8 cellular contexts compared by ENCODE assay signal in genomic region chrX:49100704-49101628, GRCh38. TPM values are rescaled to one million over a fixed set of nuclear protein-coding genes. Genes with fewer than 3 reads are reported as not detected.
DNase-seq lines count a peak whose midpoint lies in the region; ATAC-seq, FAIRE-seq and TF ChIP-seq lines count a peak whose summit lies in the region.

No MANE protein-coding gene starts in this region.

- no peaks in the 10 kb centered on the region for H3K27me3 ChIP-seq in adrenal gland
- no peaks in the 10 kb centered on the region for H3K27me3 ChIP-seq in upper lobe of left lung

- ATAC-seq in HG02840 (IDR thresholded peaks at IDR 0.05; ENCODE audit: low FRiP score, unreplicated experiment) (peak; percentile 95), left cardiac atrium (peak; percentile 98 to 99), upper lobe of left lung (ENCODE audit: low FRiP score in 2 of 2) (peak; percentile 96 to 99)

- H3K4me3 ChIP-seq in adrenal gland (peak overlapping the region in 3 of 4 donors; percentile 2 to 62 (median 34)), upper lobe of left lung (peak overlapping the region; percentile 36 to 68 (median 62))

- TF ChIP-seq EP300 in upper lobe of left lung (IDR thresholded peaks at IDR 0.05), result no peak

- H3K9me3 ChIP-seq in adrenal gland (replicated peaks in 1 of 3) (no peaks in the 10 kb centered on the region), upper lobe of left lung (peaks cover 0 to 4% (median 0%) of the 10 kb centered on the region in 4 donors)

- H3K36me3 ChIP-seq in adrenal gland (replicated peaks in 1 of 2) (no peaks in the 10 kb centered on the region), upper lobe of left lung (no peaks in the 10 kb centered on the region)

- intact Hi-C loops in adrenal gland (cut with DNase I), result no loop called here
- intact Hi-C loops in left cardiac atrium (cut with DNase I), result no loop called here
- intact Hi-C loops in posterior cingulate gyrus (cut with DNase I), result no loop called here

- DNase-seq in GM12892 (ENCODE audit: insufficient read length), result peak; percentile 90
- DNase-seq in NCI-H1436 (lab: John Stamatoyannopoulos, UW), result peak; percentile 86
- peak; percentile 93 for DNase-seq in SW480 (ENCODE audit: low spot score)
- DNase-seq in adrenal gland, result peak; percentile 87 to 97 (median 92)
- peak; percentile 92 for DNase-seq in left cardiac atrium
- DNase-seq in posterior cingulate gyrus, result peak; percentile 87 to 98 (median 88)
- peak; percentile 90 to 95 for DNase-seq in upper lobe of left lung

- TF ChIP-seq CTCF in adrenal gland (IDR thresholded peaks at IDR 0.05), result no peak
- peak in 1 of 6 experiments; percentile 9 for TF ChIP-seq CTCF in upper lobe of left lung (IDR thresholded peaks at IDR 0.05)

- 0 to 52% (median 19%) methylated on average over 11 to 74 of the region's 74 CpGs for WGBS in adrenal gland, 4 donors
- 49% methylated on average over 43 of the region's 74 CpGs; no CpG with 5 or more reads in 1 of the 2 donors for WGBS in upper lobe of left lung, 2 donors

- H3K27ac ChIP-seq in adrenal gland, result peak overlapping the region; percentile 9 to 91 (median 70)
- H3K27ac ChIP-seq in upper lobe of left lung, result peak overlapping the region; percentile 74 to 81 (median 80)

- H3K4me1 ChIP-seq in adrenal gland (replicated peaks in 1 of 2) (no peaks in the 10 kb centered on the region), upper lobe of left lung (peaks cover 0 to 2% (median 0%) of the 10 kb centered on the region in 4 donors)

- peak; percentile 92 for FAIRE-seq in GM12892 (lab: Jason Lieb, UNC)

- TF ChIP-seq POLR2A in GM12892 (IDR thresholded peaks at IDR 0.05; ENCODE audit: low read depth, low read length) (peak; percentile 74; the same call in 1 of the 2 replicates), adrenal gland (IDR thresholded peaks at IDR 0.05) (peak in 1 of 2 donors; percentile 81), upper lobe of left lung (IDR thresholded peaks at IDR 0.05) (peak in 3 of 4 donors; percentile 49 to 71 (median 55))

RNA-seq across cellular contexts. Expression of gene WDR45, which starts 21.3 kb away (rescaled TPM):
- 12.6 TPM for polyA plus RNA-seq in GM12892 (2012; ENCODE audit: missing spikeins)
- total RNA-seq in adrenal gland (100 to 1,000 TPM in 6 of 8 donors, 10 to 100 TPM in 2; 73.4 to 139 (median 110) TPM), left cardiac atrium (10 to 100 TPM; 52.3 to 61.1 TPM), upper lobe of left lung (100 to 1,000 TPM in 2 of 6 donors, 10 to 100 TPM in 4; 55.9 to 165 (median 74.2) TPM)
- 100 to 1,000 TPM in 2 of 3 donors, 10 to 100 TPM in 1; 59.4 to 184 (median 170) TPM for polyA plus RNA-seq in adrenal gland

RNA-seq across cellular contexts. Expression of gene GPKOW, which starts 22.6 kb away (rescaled TPM):
- 13.1 TPM for polyA plus RNA-seq in GM12892 (2012; ENCODE audit: missing spikeins)
- total RNA-seq in adrenal gland, result 10 to 100 TPM; 21.5 to 58.4 (median 27.0) TPM
- 10 to 100 TPM; 10.1 to 21.8 (median 11.3) TPM for polyA plus RNA-seq in adrenal gland
- 10 to 100 TPM; 17.1 to 19.4 TPM for total RNA-seq in left cardiac atrium
- 10 to 100 TPM; 14.7 to 23.1 (median 20.4) TPM for total RNA-seq in upper lobe of left lung

RNA-seq across cellular contexts. Expression of gene PRAF2, which starts 27.2 kb away (rescaled TPM):
- polyA plus RNA-seq in GM12892 (2012; ENCODE audit: missing spikeins), result 3.5 TPM
- 10 to 100 TPM in 7 of 8 donors, 1 to 10 TPM in 1; 9.7 to 44.5 (median 35.8) TPM for total RNA-seq in adrenal gland
- 100 to 1,000 TPM in 1 of 3 donors, 10 to 100 TPM in 2; 66.0 to 100 (median 85.5) TPM for polyA plus RNA-seq in adrenal gland
- 10 to 100 TPM; 15.6 to 20.1 TPM for total RNA-seq in left cardiac atrium
- 10 to 100 TPM; 12.5 to 26.2 (median 15.5) TPM for total RNA-seq in upper lobe of left lung

RNA-seq across cellular contexts. Expression of gene CCDC120, which starts 42.2 kb away (rescaled TPM):
- 1.7 TPM for polyA plus RNA-seq in GM12892 (2012; ENCODE audit: missing spikeins)
- 10 to 100 TPM in 1 of 8 donors, 1 to 10 TPM in 7; 1.7 to 30.6 (median 4.0) TPM for total RNA-seq in adrenal gland
- polyA plus RNA-seq in adrenal gland, result 1 to 10 TPM; 1.1 to 8.2 (median 2.7) TPM
- 1 to 10 TPM; 2.4 to 2.7 TPM for total RNA-seq in left cardiac atrium
- total RNA-seq in upper lobe of left lung, result 10 to 100 TPM in 3 of 6 donors, 1 to 10 TPM in 3; 6.0 to 13.5 (median 9.9) TPM

RNA-seq across cellular contexts. Expression of gene TFE3, which starts 57.8 kb away (rescaled TPM):
- polyA plus RNA-seq in GM12892 (2012; ENCODE audit: missing spikeins), result 12.7 TPM
- total RNA-seq in adrenal gland (100 to 1,000 TPM in 4 of 8 donors, 10 to 100 TPM in 4; 79.2 to 168 (median 97.6) TPM), left cardiac atrium (10 to 100 TPM; 34.5 to 36.2 TPM), upper lobe of left lung (10 to 100 TPM; 44.4 to 99.7 (median 72.3) TPM)
- 10 to 100 TPM; 45.6 to 76.1 (median 65.9) TPM for polyA plus RNA-seq in adrenal gland

Comparison
In these comparisons a context has a peak if more than half of its experiments do, and no peak if none do; other contexts are left out.
1. Peak in every context shown above with its lines: DNase-seq, ATAC-seq, H3K4me3 ChIP-seq and H3K27ac ChIP-seq.